ENCODE assay signal across 8 cellular contexts in genomic region chr12:50132505-50133135, GRCh38. TPM values are rescaled to one million over a fixed set of nuclear protein-coding genes. Genes with fewer than 3 reads are reported as not detected.
DNase-seq lines count a peak whose midpoint lies in the region; ATAC-seq and TF ChIP-seq lines count a peak whose summit lies in the region.

No MANE protein-coding gene starts in this region.

- H3K4me3 ChIP-seq in DND-41 (ENCODE audit: low read depth in 1 of 2, low read length in 2 of 2): no peak overlapping the region
- no peak overlapping the region for H3K4me3 ChIP-seq in adrenal gland
- no peak overlapping the region for H3K4me3 ChIP-seq in right cardiac atrium (ENCODE audit: low read length)
- no peak overlapping the region for H3K4me3 ChIP-seq in coronary artery

- H3K9me3 ChIP-seq in DND-41 (ENCODE audit: insufficient read depth, low read length, severe bottlenecking): no peaks in the 10 kb centered on the region
- no peaks in the 10 kb centered on the region for H3K9me3 ChIP-seq in adrenal gland (replicated peaks in 1 of 3)
- no peaks in the 10 kb centered on the region for H3K9me3 ChIP-seq in right cardiac atrium (ENCODE audit: control insufficient read depth, low read length)

- intact Hi-C loops in adrenal gland (cut with DNase I) (loop anchor here in 1 of 2 donors (5.0 kb wide), 1 partner anchor 40 kb away; no protein-coding TSS in a partner anchor), left colon (cut with DNase I, micrococcal nuclease) (no loop called here), right cardiac atrium (cut with DNase I) (no loop called here)

- H3K36me3 ChIP-seq in DND-41 (ENCODE audit: insufficient read depth, low read length): peaks cover 91% of the 10 kb centered on the region
- peaks cover 0 to 35% of the 10 kb centered on the region in 2 donors for H3K36me3 ChIP-seq in adrenal gland (replicated peaks in 1 of 2)

- no peak for DNase-seq in DND-41
- peak; percentile 64 for DNase-seq in LHCN-M2 (ENCODE audit: low read depth)
- DNase-seq in adrenal gland: no peak
- DNase-seq in left colon: no peak
- no peak for DNase-seq in NCI-H345 (lab: John Stamatoyannopoulos, UW)
- no peak for DNase-seq in GOT3 (lab: John Stamatoyannopoulos, UW)
- no peak for DNase-seq in right cardiac atrium
- no peak for DNase-seq in coronary artery (ENCODE audit: low spot score)

- TF ChIP-seq CTCF in DND-41 (IDR thresholded peaks at IDR 0.05; ENCODE audit: borderline replicate concordance, extremely low read depth, low read length, poor library complexity, severe bottlenecking) (peak; percentile 63), adrenal gland (IDR thresholded peaks at IDR 0.05) (peak in 4 of 6 experiments; percentile 45 to 71 (median 58)), coronary artery (IDR thresholded peaks at IDR 0.05) (no peak)

- H3K79me2 ChIP-seq in DND-41 (ENCODE audit: insufficient read depth, low read length): no peaks in the 10 kb centered on the region

- 38 to 70% (median 55%) methylated on average over 2 of the region's 2 CpGs for WGBS in adrenal gland, 4 donors
- WGBS in right cardiac atrium: 79% methylated on average over 2 of the region's 2 CpGs

- no peaks in the 10 kb centered on the region for H3K4me1 ChIP-seq in DND-41 (ENCODE audit: insufficient read depth, low read length)
- H3K4me1 ChIP-seq in adrenal gland (replicated peaks in 1 of 2): peaks cover 16 to 29% of the 10 kb centered on the region in 2 donors
- peaks cover under 1% of the 10 kb centered on the region for H3K4me1 ChIP-seq in right cardiac atrium (ENCODE audit: control insufficient read depth, insufficient read depth, low read length)

- TF ChIP-seq POLR2A in adrenal gland (IDR thresholded peaks at IDR 0.05): no peak

- H3K9ac ChIP-seq in DND-41 (ENCODE audit: low read depth, low read length): no peak overlapping the region

- no peak overlapping the region for H3K27ac ChIP-seq in DND-41 (ENCODE audit: low read length)
- H3K27ac ChIP-seq in adrenal gland: peak overlapping the region in 3 of 5 donors; percentile 22 to 64 (median 38)
- H3K27ac ChIP-seq in right cardiac atrium (ENCODE audit: low read length): no peak overlapping the region
- no peak overlapping the region for H3K27ac ChIP-seq in coronary artery

- H4K20me1 ChIP-seq in DND-41 (ENCODE audit: insufficient read depth, low read length): peaks cover 7% of the 10 kb centered on the region; the same call in 1 of the 2 replicates

- H2AFZ ChIP-seq in DND-41 (ENCODE audit: low read depth, low read length): no peak overlapping the region

- H3K27me3 ChIP-seq in DND-41 (ENCODE audit: insufficient read depth, low read length, poor library complexity) (no peaks in the 10 kb centered on the region), adrenal gland (no peaks in the 10 kb centered on the region), right cardiac atrium (ENCODE audit: control insufficient read depth, insufficient read depth) (no peaks in the 10 kb centered on the region)

- ATAC-seq in DND-41 (ENCODE audit: insufficient read depth, low read depth): peak; percentile 59; the same call in 1 of the 3 replicates
- ATAC-seq in left colon: peak; percentile 56
- no peak for ATAC-seq in right cardiac atrium

- no peak overlapping the region for H3K4me2 ChIP-seq in DND-41 (ENCODE audit: insufficient read depth, low read length)

RNA-seq across cellular contexts. Expression of gene COX14, which starts 20.6 kb away (rescaled TPM):
- total RNA-seq in LHCN-M2 (2014; rRNA removed): 41.7 and 44.0 TPM in 2 replicates
- polyA plus RNA-seq in LHCN-M2 (2012): 97.3 TPM
- 100 to 1,000 TPM in 4 of 8 donors, 10 to 100 TPM in 4; 61.2 to 150 (median 105) TPM for total RNA-seq in adrenal gland
- 10 to 100 TPM; 78.8 to 98.5 (median 86.3) TPM for polyA plus RNA-seq in adrenal gland
- total RNA-seq in left colon: 10 to 100 TPM; 90.1 to 91.3 TPM
- 100 to 1,000 TPM; 141 to 203 (median 167) TPM for total RNA-seq in right cardiac atrium
- 258 TPM for polyA plus RNA-seq in right cardiac atrium

RNA-seq across cellular contexts. Expression of gene GPD1, which starts 28.8 kb away (rescaled TPM):
- 0.17 TPM in 1 of 2 replicates, not detected in the other for total RNA-seq in LHCN-M2 (2014; rRNA removed)
- polyA plus RNA-seq in LHCN-M2 (2012): 0.21 TPM
- total RNA-seq in adrenal gland: 1 to 10 TPM in 7 of 8 donors, under 1 TPM in 1; 0.43 to 8.5 (median 3.5) TPM
- polyA plus RNA-seq in adrenal gland: 10 to 100 TPM in 1 of 3 donors, 1 to 10 TPM in 2; 2.1 to 36.9 (median 2.7) TPM
- total RNA-seq in left colon: 1 to 10 TPM; 1.8 to 4.3 TPM
- 10 to 100 TPM in 2 of 4 donors, 1 to 10 TPM in 2; 4.1 to 18.4 (median 9.6) TPM for total RNA-seq in right cardiac atrium
- 24.6 TPM for polyA plus RNA-seq in right cardiac atrium

RNA-seq across cellular contexts. Expression of gene CERS5, which starts 34.5 kb away (rescaled TPM):
- total RNA-seq in LHCN-M2 (2014; rRNA removed): 30.7 and 30.8 TPM in 2 replicates
- 48.6 TPM for polyA plus RNA-seq in LHCN-M2 (2012)
- 10 to 100 TPM; 19.4 to 39.5 (median 35.5) TPM for total RNA-seq in adrenal gland
- polyA plus RNA-seq in adrenal gland: 100 to 1,000 TPM in 1 of 3 donors, 10 to 100 TPM in 2; 35.8 to 110 (median 98.8) TPM
- total RNA-seq in left colon: 10 to 100 TPM; 19.7 to 24.8 TPM
- total RNA-seq in right cardiac atrium: 10 to 100 TPM; 14.0 to 18.8 (median 17.7) TPM
- polyA plus RNA-seq in right cardiac atrium: 15.6 TPM

RNA-seq across cellular contexts. Expression of gene SMARCD1, which starts 47.5 kb away (rescaled TPM):
- total RNA-seq in LHCN-M2 (2014; rRNA removed): 49.2 and 66.8 TPM in 2 replicates
- 27.1 TPM for polyA plus RNA-seq in LHCN-M2 (2012)
- 10 to 100 TPM; 25.0 to 64.3 (median 54.6) TPM for total RNA-seq in adrenal gland
- polyA plus RNA-seq in adrenal gland: 10 to 100 TPM; 22.9 to 65.0 (median 24.0) TPM
- total RNA-seq in left colon: 10 to 100 TPM; 35.5 to 41.8 TPM
- 10 to 100 TPM; 15.8 to 24.5 (median 19.7) TPM for total RNA-seq in right cardiac atrium
- polyA plus RNA-seq in right cardiac atrium: 11.6 TPM

Comparison
In these comparisons a context has a peak if more than half of its experiments do, and no peak if none do; other contexts are left out.
1. ATAC-seq: peak in DND-41 (single experiment) and left colon (single experiment); none in right cardiac atrium (0 of 2).
2. H3K27ac ChIP-seq: peak in adrenal gland (3 of 5); none in DND-41 (single experiment), right cardiac atrium (single experiment) and coronary artery (0 of 2).